Comparison of ENCODE assay signal across 8 cellular contexts in the genomic region with DNA sequence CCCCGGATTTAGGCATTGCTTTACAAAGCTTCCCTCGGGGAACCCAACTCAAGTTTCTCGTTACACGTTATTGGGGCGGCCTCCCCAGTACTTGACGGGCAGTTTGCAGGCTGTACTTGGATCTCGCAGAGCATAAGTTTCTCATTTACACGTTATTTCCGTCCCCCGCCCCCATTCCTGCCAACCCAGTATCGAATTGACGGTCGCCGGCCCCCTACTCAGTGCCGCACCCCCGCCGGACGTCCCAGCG. TPM values are rescaled to one million over a fixed set of nuclear protein-coding genes. Genes with fewer than 3 reads are reported as not detected.
A peak's percentile ranks its signal among the peaks of the same experiment; 100 is the strongest.
DNase-seq lines count a peak whose midpoint lies in the region; ATAC-seq and TF ChIP-seq lines count a peak whose summit lies in the region.

No MANE protein-coding gene starts in this region.

- 0% methylated on average over 15 to 18 of the region's 19 CpGs for WGBS in body of pancreas, 2 donors
- 0 to 1% methylated on average over 8 to 10 of the region's 19 CpGs for WGBS in mesodermal cell (ENCODE audit: insufficient coverage in 2 of 2), 2 experiments
- 0 to 1% methylated on average over 19 of the region's 19 CpGs for WGBS in aorta, 2 donors

- H3K4me1 ChIP-seq in body of pancreas (peaks cover 18% of the 10 kb centered on the region), mesodermal cell (ENCODE audit: control insufficient read depth, insufficient read depth, low read length, poor library complexity, severe bottlenecking) (peaks cover 35% of the 10 kb centered on the region), aorta (ENCODE audit: control insufficient read depth in 1 of 2, insufficient read depth in 2 of 2, low read length in 2 of 2) (peaks cover 0 to 3% of the 10 kb centered on the region in 2 donors)

- peak overlapping the region; percentile 94 to 100 (median 98) for H3K27ac ChIP-seq in body of pancreas
- peak overlapping the region; percentile 99 for H3K27ac ChIP-seq in mesodermal cell (ENCODE audit: low read depth, low read length, severe bottlenecking)
- H3K27ac ChIP-seq in aorta (ENCODE audit: low read depth in 1 of 2, low read length in 2 of 2), result peak overlapping the region in 1 of 2 donors; percentile 88

- TF ChIP-seq POLR2A in body of pancreas (IDR thresholded peaks at IDR 0.05), result no peak

- H3K9me3 ChIP-seq in body of pancreas, result no peaks in the 10 kb centered on the region
- no peaks in the 10 kb centered on the region for H3K9me3 ChIP-seq in mesodermal cell (ENCODE audit: control insufficient read depth, low read length)
- H3K9me3 ChIP-seq in aorta (ENCODE audit: control insufficient read depth, low read length), result no peaks in the 10 kb centered on the region

- H3K4me3 Mint-ChIP-seq in stimulated activated naive CD8-positive, alpha-beta T cell treated with anti-CD3 and anti-CD28 coated beads, Interleukin-15, Interleukin-2, amounts not matched to agents 100 ng/mL and 50 ng/mL, for 24 hours, result peak overlapping the region; percentile 96

- intact Hi-C loops in body of pancreas (cut with DNase I) (no loop called here), aorta (cut with DNase I) (loop anchor here in 1 of 2 donors (1.0 kb wide), 1 partner anchor 85 kb away; no protein-coding TSS in a partner anchor)

- peaks cover 60% of the 10 kb centered on the region for H3K36me3 Mint-ChIP-seq in stimulated activated naive CD8-positive, alpha-beta T cell treated with anti-CD3 and anti-CD28 coated beads, Interleukin-15, Interleukin-2, amounts not matched to agents 100 ng/mL and 50 ng/mL, for 24 hours (ENCODE audit: low read depth)

- H3K27ac Mint-ChIP-seq in stimulated activated naive CD8-positive, alpha-beta T cell treated with anti-CD3 and anti-CD28 coated beads, Interleukin-15, Interleukin-2, amounts not matched to agents 100 ng/mL and 50 ng/mL, for 24 hours, result peak overlapping the region; percentile 99

- H3K4me3 ChIP-seq in body of pancreas, result peak overlapping the region; percentile 32 to 52
- H3K4me3 ChIP-seq in mesodermal cell (ENCODE audit: extremely low read depth, insufficient read depth, low read length, poor library complexity, severe bottlenecking), result peak overlapping the region; percentile 86
- peak overlapping the region; percentile 28 to 46 for H3K4me3 ChIP-seq in aorta (ENCODE audit: low read length in 2 of 2)

- H3K36me3 ChIP-seq in body of pancreas (replicated peaks in 1 of 2; ENCODE audit: insufficient read depth in 1 of 2, low read depth in 2 of 2) (peaks cover 0 to 2% of the 10 kb centered on the region in 2 donors), mesodermal cell (ENCODE audit: control insufficient read depth, insufficient read depth, low read length) (peaks cover 38% of the 10 kb centered on the region), aorta (ENCODE audit: control insufficient read depth in 1 of 2, insufficient read depth in 2 of 2, low read length in 1 of 2) (peaks cover 0 to under 1% of the 10 kb centered on the region in 2 donors)

- no peaks in the 10 kb centered on the region for H3K27me3 Mint-ChIP-seq in stimulated activated naive CD8-positive, alpha-beta T cell treated with anti-CD3 and anti-CD28 coated beads, Interleukin-15, Interleukin-2, amounts not matched to agents 100 ng/mL and 50 ng/mL, for 24 hours

- peaks cover 73% of the 10 kb centered on the region for H3K4me1 Mint-ChIP-seq in stimulated activated naive CD8-positive, alpha-beta T cell treated with anti-CD3 and anti-CD28 coated beads, Interleukin-15, Interleukin-2, amounts not matched to agents 100 ng/mL and 50 ng/mL, for 24 hours (ENCODE audit: low read depth)

- DNase-seq in stimulated activated naive CD8-positive, alpha-beta T cell treated with anti-CD3 and anti-CD28 coated beads, Interleukin-15, Interleukin-2, amounts not matched to agents 100 U/mL and 50 U/mL, for 24 hours, result no peak
- DNase-seq in body of pancreas (no peak), aorta (no peak), medulla oblongata (ENCODE audit: extremely low spot score) (no peak), NCI-H2227 treated with DMSO at 0.1 percent for 48 hours (lab: John Stamatoyannopoulos, UW) (no peak), AG08396 (ENCODE audit: low spot score) (no peak)

- no peak for ATAC-seq in stimulated activated naive CD8-positive, alpha-beta T cell treated with anti-CD3 and anti-CD28 coated beads, Interleukin-15, Interleukin-2, amounts not matched to agents 100 U/mL and 50 U/mL, for 24 hours
- no peak for ATAC-seq in body of pancreas
- no peak for ATAC-seq in aorta (ENCODE audit: low FRiP score)

- H3K9me3 Mint-ChIP-seq in stimulated activated naive CD8-positive, alpha-beta T cell treated with anti-CD3 and anti-CD28 coated beads, Interleukin-15, Interleukin-2, amounts not matched to agents 100 ng/mL and 50 ng/mL, for 24 hours, result no peaks in the 10 kb centered on the region

- TF ChIP-seq CTCF in body of pancreas (IDR thresholded peaks at IDR 0.05), result no peak

- H3K27me3 ChIP-seq in body of pancreas, result no peaks in the 10 kb centered on the region
- H3K27me3 ChIP-seq in aorta (ENCODE audit: control insufficient read depth in 1 of 2, insufficient read depth in 2 of 2, low read length in 1 of 2), result no peaks in the 10 kb centered on the region

RNA-seq across cellular contexts. Expression of a gene that starts 0.5 kb away (rescaled TPM):
- total RNA-seq in body of pancreas (10 to 100 TPM in 1 of 2 donors, 1 to 10 TPM in 1; 8.3 to 52.1 TPM), aorta (10 to 100 TPM; 29.2 to 50.6 TPM)
- 45.2 TPM for polyA plus RNA-seq in mesodermal cell (2013, experiment 1 of 2)
- polyA plus RNA-seq in mesodermal cell (2013, experiment 2 of 2), result 33.8 TPM
- polyA plus RNA-seq in aorta, result 10 to 100 TPM; 14.9 to 31.1 TPM

RNA-seq across cellular contexts. Expression of a gene that starts 26.5 kb away (rescaled TPM):
- 1 to 10 TPM in 1 of 2 donors, not detected in 1; 2.9 TPM for total RNA-seq in body of pancreas
- 0.55 TPM for polyA plus RNA-seq in mesodermal cell (2013, experiment 1 of 2)
- polyA plus RNA-seq in mesodermal cell (2013, experiment 2 of 2), result 1.2 TPM
- 1 to 10 TPM; 4.1 to 4.3 TPM for total RNA-seq in aorta
- polyA plus RNA-seq in aorta, result 1 to 10 TPM; 1.5 to 8.6 TPM

RNA-seq across cellular contexts. Expression of a gene that starts 38.4 kb away (rescaled TPM):
- not detected for total RNA-seq in body of pancreas
- polyA plus RNA-seq in mesodermal cell (2013, experiment 1 of 2), result not detected
- not detected for polyA plus RNA-seq in mesodermal cell (2013, experiment 2 of 2)
- total RNA-seq in aorta, result not detected
- not detected for polyA plus RNA-seq in aorta

RNA-seq across cellular contexts. Expression of a gene that starts 48.0 kb away (rescaled TPM):
- total RNA-seq in body of pancreas (not detected), aorta (1 to 10 TPM; 1.6 to 1.9 TPM)
- polyA plus RNA-seq in mesodermal cell (2013, experiment 1 of 2), result not detected
- polyA plus RNA-seq in mesodermal cell (2013, experiment 2 of 2), result not detected
- polyA plus RNA-seq in aorta, result under 1 TPM; 0.08 to 0.63 TPM
